28 cellular contexts compared by ENCODE assay signal in genomic region chr10:79494871-79495270, GRCh38.
"Had no signal": no experiment of that assay in that cellular context is flagged by ENCODE, and none has a peak within 500 bp of the region (broad histone marks: within the 10 kb centered on the region; RNA-seq: fewer than 3 reads in every experiment).

No MANE protein-coding gene starts in this region.

- DNase-seq: activated B cell treated with CpG ODN at 0.5 μM for 24 hours; activated CD4-positive, alpha-beta T cell treated with anti-CD3 and anti-CD28 coated beads for 48 hours; activated CD4-positive, alpha-beta T cell treated with anti-CD3 and anti-CD28 coated beads, Interleukin-2, amount 50 U/mL, for 1 hour; activated CD4-positive, alpha-beta T cell treated with anti-CD3 and anti-CD28 coated beads, Interleukin-2, amount 50 U/mL, for 48 hours; activated CD8-positive, alpha-beta memory T cell treated with anti-CD3 and anti-CD28 coated beads for 24 hours; activated CD8-positive, alpha-beta T cell treated with anti-CD3 and anti-CD28 coated beads for 36 hours; activated effector memory CD4-positive, alpha-beta T cell treated with Interleukin-2 at 50 U/mL for 16 hours; activated gamma-delta T cell treated with Interleukin-2 at 50 U/mL for 16 hours; activated naive CD4-positive, alpha-beta T cell treated with anti-CD3 and anti-CD28 coated beads, Interleukin-2, amount 50 U/mL, for 16 hours; activated naive CD4-positive, alpha-beta T cell treated with Interleukin-2 at 50 U/mL for 16 hours; activated T-cell treated with anti-CD3 and anti-CD28 coated beads, Interleukin-2, amount 50 U/mL, for 4 hours; amniotic stem cell; anterior cingulate cortex; brain microvascular endothelial cell; effector CD4-positive, alpha-beta T cell; effector memory CD8-positive, alpha-beta T cell; erythroblast; foreskin keratinocyte; gastrocnemius medialis; T-helper 1 cell; T-helper 17 cell; T1000; WERI-Rb-1 had no signal

- H3K4me1 ChIP-seq: foreskin keratinocyte had no signal

- ATAC-seq: activated CD4-positive, CD25-positive, alpha-beta regulatory T cell treated with anti-CD3 and anti-CD28 coated beads, Interleukin-2, amount 50 U/mL, for 24 hours; activated CD8-positive, alpha-beta T cell treated with anti-CD3 and anti-CD28 coated beads for 36 hours; activated T-cell treated with anti-CD3 and anti-CD28 coated beads, Interleukin-2, amount 50 U/mL, for 4 hours; activated T-helper 17 cell treated with anti-CD3 and anti-CD28 coated beads, Interleukin-2, amount 50 U/mL, for 72 hours; effector memory CD8-positive, alpha-beta T cell; foreskin keratinocyte; gastrocnemius medialis; T-helper 17 cell had no signal

- H3K36me3 ChIP-seq: brain microvascular endothelial cell, esophagus muscularis mucosa, gastrocnemius medialis, WERI-Rb-1 had no signal

- H3K9me3 ChIP-seq: esophagus muscularis mucosa, gastrocnemius medialis had no signal

- H3K4me3 ChIP-seq: coronary artery, dorsolateral prefrontal cortex, esophagus muscularis mucosa, gastrocnemius medialis had no signal

- H3K27me3 ChIP-seq: brain microvascular endothelial cell had no signal

- H3K27ac ChIP-seq: brain microvascular endothelial cell, coronary artery, dorsolateral prefrontal cortex, esophagus muscularis mucosa, foreskin keratinocyte, gastrocnemius medialis, WERI-Rb-1 had no signal
